Comparison of ENCODE assay signal across 1 cellular context in genomic region chr3:184233127-184233843, GRCh38.
TF ChIP-seq lines count a peak whose summit lies in the region.

No MANE protein-coding gene starts in this region.

TF ChIP-seq in HCT116, 20 proteins besides CTCF, POLR2A, EP300 and RAD21 (continued from another document):
- TF ChIP-seq, protein P1, sequence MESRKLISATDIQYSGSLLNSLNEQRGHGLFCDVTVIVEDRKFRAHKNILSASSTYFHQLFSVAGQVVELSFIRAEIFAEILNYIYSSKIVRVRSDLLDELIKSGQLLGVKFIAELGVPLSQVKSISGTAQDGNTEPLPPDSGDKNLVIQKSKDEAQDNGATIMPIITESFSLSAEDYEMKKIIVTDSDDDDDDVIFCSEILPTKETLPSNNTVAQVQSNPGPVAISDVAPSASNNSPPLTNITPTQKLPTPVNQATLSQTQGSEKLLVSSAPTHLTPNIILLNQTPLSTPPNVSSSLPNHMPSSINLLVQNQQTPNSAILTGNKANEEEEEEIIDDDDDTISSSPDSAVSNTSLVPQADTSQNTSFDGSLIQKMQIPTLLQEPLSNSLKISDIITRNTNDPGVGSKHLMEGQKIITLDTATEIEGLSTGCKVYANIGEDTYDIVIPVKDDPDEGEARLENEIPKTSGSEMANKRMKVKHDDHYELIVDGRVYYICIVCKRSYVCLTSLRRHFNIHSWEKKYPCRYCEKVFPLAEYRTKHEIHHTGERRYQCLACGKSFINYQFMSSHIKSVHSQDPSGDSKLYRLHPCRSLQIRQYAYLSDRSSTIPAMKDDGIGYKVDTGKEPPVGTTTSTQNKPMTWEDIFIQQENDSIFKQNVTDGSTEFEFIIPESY (IDR thresholded peaks at IDR 0.05; ENCODE audit: extremely low read depth, insufficient replicate concordance, low read length): no peak
- no peak for TF ChIP-seq CEBPB (IDR thresholded peaks at IDR 0.05; ENCODE audit: low read depth)
- no peak for TF ChIP-seq FOSL1 (IDR thresholded peaks at IDR 0.05; ENCODE audit: low read depth)
- no peak for TF ChIP-seq ZNF274 (IDR thresholded peaks at IDR 0.05; ENCODE audit: low read depth, low read length)
- TF ChIP-seq CBX3 (IDR thresholded peaks at IDR 0.05; ENCODE audit: low read depth): no peak
- TF ChIP-seq TCF7L2 (IDR thresholded peaks at IDR 0.05; ENCODE audit: borderline replicate concordance, extremely low read depth, insufficient read depth, insufficient read length): no peak
- no peak for TF ChIP-seq JUND (IDR thresholded peaks at IDR 0.05)
- TF ChIP-seq EGR1 (IDR thresholded peaks at IDR 0.05; ENCODE audit: low read depth): no peak
- TF ChIP-seq, protein P2, sequence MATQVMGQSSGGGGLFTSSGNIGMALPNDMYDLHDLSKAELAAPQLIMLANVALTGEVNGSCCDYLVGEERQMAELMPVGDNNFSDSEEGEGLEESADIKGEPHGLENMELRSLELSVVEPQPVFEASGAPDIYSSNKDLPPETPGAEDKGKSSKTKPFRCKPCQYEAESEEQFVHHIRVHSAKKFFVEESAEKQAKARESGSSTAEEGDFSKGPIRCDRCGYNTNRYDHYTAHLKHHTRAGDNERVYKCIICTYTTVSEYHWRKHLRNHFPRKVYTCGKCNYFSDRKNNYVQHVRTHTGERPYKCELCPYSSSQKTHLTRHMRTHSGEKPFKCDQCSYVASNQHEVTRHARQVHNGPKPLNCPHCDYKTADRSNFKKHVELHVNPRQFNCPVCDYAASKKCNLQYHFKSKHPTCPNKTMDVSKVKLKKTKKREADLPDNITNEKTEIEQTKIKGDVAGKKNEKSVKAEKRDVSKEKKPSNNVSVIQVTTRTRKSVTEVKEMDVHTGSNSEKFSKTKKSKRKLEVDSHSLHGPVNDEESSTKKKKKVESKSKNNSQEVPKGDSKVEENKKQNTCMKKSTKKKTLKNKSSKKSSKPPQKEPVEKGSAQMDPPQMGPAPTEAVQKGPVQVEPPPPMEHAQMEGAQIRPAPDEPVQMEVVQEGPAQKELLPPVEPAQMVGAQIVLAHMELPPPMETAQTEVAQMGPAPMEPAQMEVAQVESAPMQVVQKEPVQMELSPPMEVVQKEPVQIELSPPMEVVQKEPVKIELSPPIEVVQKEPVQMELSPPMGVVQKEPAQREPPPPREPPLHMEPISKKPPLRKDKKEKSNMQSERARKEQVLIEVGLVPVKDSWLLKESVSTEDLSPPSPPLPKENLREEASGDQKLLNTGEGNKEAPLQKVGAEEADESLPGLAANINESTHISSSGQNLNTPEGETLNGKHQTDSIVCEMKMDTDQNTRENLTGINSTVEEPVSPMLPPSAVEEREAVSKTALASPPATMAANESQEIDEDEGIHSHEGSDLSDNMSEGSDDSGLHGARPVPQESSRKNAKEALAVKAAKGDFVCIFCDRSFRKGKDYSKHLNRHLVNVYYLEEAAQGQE (IDR thresholded peaks at IDR 0.05; ENCODE audit: low read depth): no peak
- TF ChIP-seq POLR2AphosphoS5 (IDR thresholded peaks at IDR 0.05; ENCODE audit: low read depth, low read length): no peak
